ENCODE assay signal across 7 cellular contexts in genomic region chr5:177545487-177546261, GRCh38. TPM values are rescaled to one million over a fixed set of nuclear protein-coding genes. Genes with fewer than 3 reads are reported as not detected.
DNase-seq lines count a peak whose midpoint lies in the region; TF ChIP-seq lines count a peak whose summit lies in the region.
"Had no signal": no experiment of that assay in that cellular context is flagged by ENCODE, and none has a peak within 500 bp of the region (broad histone marks: within the 10 kb centered on the region; RNA-seq: fewer than 3 reads in every experiment).

No MANE protein-coding gene starts in this region.

- H3K27ac ChIP-seq in adrenal gland: peak overlapping the region; percentile 84 to 95 (median 86)
- peak overlapping the region; percentile 81 for H3K27ac ChIP-seq in muscle layer of duodenum (ENCODE audit: low read length)

- H3K36me3 ChIP-seq in adrenal gland (replicated peaks in 1 of 2): no peaks in the 10 kb centered on the region
- H3K36me3 ChIP-seq in muscle layer of duodenum (ENCODE audit: control insufficient read depth in 1 of 2, insufficient read depth in 2 of 2, low read length in 2 of 2): peaks cover 4 to 5% of the 10 kb centered on the region in 2 donors

- H3K4me3 ChIP-seq in adrenal gland (no peak overlapping the region), muscle layer of duodenum (ENCODE audit: low read depth in 1 of 2, low read length in 2 of 2) (no peak overlapping the region)

- H3K27me3 ChIP-seq in adrenal gland: no peaks in the 10 kb centered on the region
- H3K27me3 ChIP-seq in muscle layer of duodenum (ENCODE audit: low read depth, low read length): no peaks in the 10 kb centered on the region

- peak; percentile 76 for DNase-seq in EL
- peak; percentile 65 to 95 (median 87) for DNase-seq in adrenal gland
- no peak for DNase-seq in SW 1271 (lab: John Stamatoyannopoulos, UW)
- no peak for DNase-seq in hippocampal formation (lab: John Stamatoyannopoulos, UW)
- no peak for DNase-seq in activated T-cell treated with anti-CD3 and anti-CD28 coated beads for 4 hours
- DNase-seq: activated B cell treated with CpG ODN at 0.5 μM for 24 hours had no signal

- peaks cover 31 to 44% of the 10 kb centered on the region in 2 donors for H3K4me1 ChIP-seq in adrenal gland (replicated peaks in 1 of 2)
- peaks cover 20 to 37% of the 10 kb centered on the region in 2 donors for H3K4me1 ChIP-seq in muscle layer of duodenum (ENCODE audit: control insufficient read depth in 1 of 2, insufficient read depth in 2 of 2, low read length in 2 of 2)

- H3K9me3 ChIP-seq in adrenal gland (replicated peaks in 1 of 3) (no peaks in the 10 kb centered on the region), muscle layer of duodenum (ENCODE audit: control insufficient read depth in 1 of 2, low read length in 2 of 2) (no peaks in the 10 kb centered on the region)

- intact Hi-C loops in adrenal gland (cut with DNase I): no loop called here

- TF ChIP-seq CTCF in adrenal gland (IDR thresholded peaks at IDR 0.05): no peak

- TF ChIP-seq POLR2A in adrenal gland (IDR thresholded peaks at IDR 0.05): peak in 1 of 2 donors; percentile 10

- WGBS in adrenal gland, 4 donors: 23 to 35% (median 28%) methylated on average over 4 of the region's 4 CpGs

RNA-seq across cellular contexts. Expression of gene FAM193B, which starts 8.7 kb away (rescaled TPM):
- total RNA-seq in adrenal gland: 100 to 1,000 TPM in 1 of 8 donors, 10 to 100 TPM in 7; 22.0 to 104 (median 44.0) TPM
- polyA plus RNA-seq in adrenal gland: 100 to 1,000 TPM in 2 of 3 donors, 10 to 100 TPM in 1; 18.4 to 851 (median 249) TPM

RNA-seq across cellular contexts. Expression of gene DDX41, which starts 28.9 kb away (rescaled TPM):
- total RNA-seq in adrenal gland: 100 to 1,000 TPM in 5 of 8 donors, 10 to 100 TPM in 3; 71.4 to 180 (median 109) TPM
- polyA plus RNA-seq in adrenal gland: 100 to 1,000 TPM in 2 of 3 donors, 10 to 100 TPM in 1; 47.0 to 145 (median 124) TPM

RNA-seq across cellular contexts. Expression of gene DOK3, which starts 36.0 kb away (rescaled TPM):
- 10 to 100 TPM in 6 of 8 donors, 1 to 10 TPM in 2; 8.2 to 49.1 (median 13.5) TPM for total RNA-seq in adrenal gland
- polyA plus RNA-seq in adrenal gland: 10 to 100 TPM in 2 of 3 donors, 1 to 10 TPM in 1; 2.3 to 38.5 (median 10.7) TPM

RNA-seq across cellular contexts. Expression of gene TMED9, which starts 46.3 kb away (rescaled TPM):
- total RNA-seq in adrenal gland: 100 to 1,000 TPM in 7 of 8 donors, 10 to 100 TPM in 1; 67.6 to 265 (median 144) TPM
- polyA plus RNA-seq in adrenal gland: 100 to 1,000 TPM; 105 to 125 (median 113) TPM

RNA-seq across cellular contexts. Expression of gene PDLIM7, which starts 48.3 kb away (rescaled TPM):
- total RNA-seq in adrenal gland: 10 to 100 TPM; 19.0 to 63.2 (median 38.9) TPM
- polyA plus RNA-seq in adrenal gland: 100 to 1,000 TPM in 2 of 3 donors, 1 to 10 TPM in 1; 6.5 to 246 (median 131) TPM

Comparison
In these comparisons a context has a peak if more than half of its experiments do, and no peak if none do; other contexts are left out.
1. DNase-seq: peak in EL (single experiment) and adrenal gland (7 of 7); none in SW 1271 (0 of 2), hippocampal formation (0 of 2) and activated T-cell treated with anti-CD3 and anti-CD28 coated beads for 4 hours (single experiment).